ENCODE assay signal across 29 cellular contexts in the genomic region with DNA sequence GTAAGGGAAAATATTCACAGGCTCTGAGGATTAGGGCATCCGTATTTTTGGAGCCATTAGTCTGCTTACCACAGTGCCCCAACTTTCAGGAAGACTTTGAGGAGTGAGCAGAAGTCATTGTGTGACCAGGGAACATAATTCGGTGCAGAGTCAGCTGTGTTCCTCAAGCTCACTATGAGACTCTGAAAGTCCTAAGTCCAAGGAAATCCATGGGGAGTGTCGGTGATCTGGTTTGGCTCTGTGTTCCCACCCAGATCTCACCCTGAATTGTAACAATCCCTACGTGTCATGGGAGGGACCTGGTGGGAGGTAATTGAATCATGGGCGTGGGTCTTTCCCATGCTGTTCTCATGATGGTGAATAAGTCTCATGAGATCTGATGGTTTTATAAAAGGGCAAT.
"Had no signal": no experiment of that assay in that cellular context is flagged by ENCODE, and none has a peak within 500 bp of the region (broad histone marks: within the 10 kb centered on the region; RNA-seq: fewer than 3 reads in every experiment).

No MANE protein-coding gene starts in this region.

- H3K27ac ChIP-seq: brain microvascular endothelial cell had no signal

- DNase-seq: activated CD4-positive, alpha-beta T cell treated with anti-CD3 and anti-CD28 coated beads for 1 hour; activated CD4-positive, alpha-beta T cell treated with anti-CD3 and anti-CD28 coated beads for 48 hours; activated CD4-positive, alpha-beta T cell treated with anti-CD3 and anti-CD28 coated beads, Interleukin-2, amount 50 U/mL, for 1 hour; activated CD4-positive, alpha-beta T cell treated with anti-CD3 and anti-CD28 coated beads, Interleukin-2, amount 50 U/mL, for 48 hours; activated CD8-positive, alpha-beta memory T cell treated with anti-CD3 and anti-CD28 coated beads for 24 hours; activated CD8-positive, alpha-beta T cell treated with anti-CD3 and anti-CD28 coated beads for 36 hours; activated effector memory CD4-positive, alpha-beta T cell treated with Interleukin-2 at 50 U/mL for 16 hours; activated gamma-delta T cell treated with Interleukin-2 at 50 U/mL for 16 hours; activated naive CD4-positive, alpha-beta T cell treated with anti-CD3 and anti-CD28 coated beads, Interleukin-2, amount 50 U/mL, for 16 hours; activated naive CD4-positive, alpha-beta T cell treated with Interleukin-2 at 50 U/mL for 16 hours; activated T-cell treated with anti-CD3 and anti-CD28 coated beads, Interleukin-2, amount 50 U/mL, for 4 hours; amniotic stem cell; anterior cingulate cortex; brain microvascular endothelial cell; effector memory CD4-positive, alpha-beta T cell; endodermal cell; foreskin fibroblast; head of caudate nucleus; T-helper 1 cell; T-helper 17 cell; T1000 had no signal

- H3K4me3 Mint-ChIP-seq: activated CD8-positive, alpha-beta T cell treated with anti-CD3 and anti-CD28 coated beads for 36 hours; activated naive CD8-positive, alpha-beta T cell; activated T-cell treated with anti-CD3 and anti-CD28 coated beads, Interleukin-2, amount 50 U/mL, for 4 hours; activated T-helper 17 cell treated with anti-CD3 and anti-CD28 coated beads, Interleukin-2, amount 50 U/mL, for 72 hours; central memory CD8-positive, alpha-beta T cell; endodermal cell; T-helper 17 cell; T-helper 2 cell treated with Interferon-gamma antibody and Interleukin-4, amounts not matched to agents 5 μg/mL and 100 μg/mL, for 36 hours had no signal

- H3K27ac Mint-ChIP-seq: activated CD8-positive, alpha-beta T cell treated with anti-CD3 and anti-CD28 coated beads for 36 hours; activated naive CD8-positive, alpha-beta T cell; activated T-helper 17 cell treated with anti-CD3 and anti-CD28 coated beads, Interleukin-2, amount 50 U/mL, for 72 hours; endodermal cell; T-helper 17 cell; T-helper 2 cell treated with Interferon-gamma antibody and Interleukin-4, amounts not matched to agents 5 μg/mL and 100 μg/mL, for 36 hours had no signal

- ATAC-seq: activated CD8-positive, alpha-beta T cell treated with anti-CD3 and anti-CD28 coated beads for 36 hours; activated T-cell treated with anti-CD3 and anti-CD28 coated beads, Interleukin-2, amount 50 U/mL, for 4 hours; activated T-helper 17 cell treated with anti-CD3 and anti-CD28 coated beads, Interleukin-2, amount 50 U/mL, for 72 hours; esophagus mucosa; T-helper 17 cell had no signal

- FAIRE-seq: astrocyte, bronchial epithelial cell, frontal cortex had no signal

- H3K4me1 Mint-ChIP-seq: activated T-helper 17 cell treated with anti-CD3 and anti-CD28 coated beads, Interleukin-2, amount 50 U/mL, for 72 hours; central memory CD8-positive, alpha-beta T cell; endodermal cell had no signal

- H3K9me3 Mint-ChIP-seq: activated CD8-positive, alpha-beta T cell treated with anti-CD3 and anti-CD28 coated beads for 36 hours; activated T-cell treated with anti-CD3 and anti-CD28 coated beads, Interleukin-2, amount 50 U/mL, for 4 hours; activated T-helper 17 cell treated with anti-CD3 and anti-CD28 coated beads, Interleukin-2, amount 50 U/mL, for 72 hours; central memory CD8-positive, alpha-beta T cell; endodermal cell; T-helper 2 cell treated with Interferon-gamma antibody and Interleukin-4, amounts not matched to agents 5 μg/mL and 100 μg/mL, for 36 hours had no signal

- H3K36me3 ChIP-seq: brain microvascular endothelial cell had no signal

- H3K27me3 ChIP-seq: brain microvascular endothelial cell had no signal

- H3K36me3 Mint-ChIP-seq: activated naive CD8-positive, alpha-beta T cell had no signal
